In genomic region chr3:186996356-186996755, GRCh38 we compare ENCODE assay signal across 1 cellular context.
TF ChIP-seq lines count a peak whose summit lies in the region.

No MANE protein-coding gene starts in this region.

TF ChIP-seq in GM12878, 131 proteins besides CTCF, POLR2A, EP300 and RAD21 (continued from another document):
- peak; percentile 52; the same call in 1 of the 3 replicates for TF ChIP-seq POU2F2 (IDR thresholded peaks at IDR 0.05; ENCODE audit: borderline replicate concordance, low read depth, low read length)
- TF ChIP-seq TCF3 (IDR thresholded peaks at IDR 0.05; ENCODE audit: borderline replicate concordance, insufficient read depth, low read depth, low read length), result 0 out of 2 replicates have a peak, but pooled peaks have one; percentile 48
- TF ChIP-seq MEF2A (IDR thresholded peaks at IDR 0.05; ENCODE audit: insufficient read depth, low read depth, low read length), result peak; percentile 84
- peak; percentile 55; the same call in 1 of the 2 replicates for TF ChIP-seq NFIC (IDR thresholded peaks at IDR 0.05; ENCODE audit: low read depth, low read length)
- 0 out of 2 replicates have a peak, but pooled peaks have one; percentile 9 for TF ChIP-seq ATF7 (IDR thresholded peaks at IDR 0.05; ENCODE audit: low read depth)
- TF ChIP-seq SMAD5 (IDR thresholded peaks at IDR 0.05; ENCODE audit: low read depth), result peak; percentile 86; the same call in 1 of the 2 replicates
- peak; percentile 66; the same call in 1 of the 2 replicates for TF ChIP-seq HDGF (IDR thresholded peaks at IDR 0.05)
- no peak for TF ChIP-seq STAT3 (IDR thresholded peaks at IDR 0.05; ENCODE audit: low read depth, low read length)
- TF ChIP-seq POLR2AphosphoS5 (IDR thresholded peaks at IDR 0.05; ENCODE audit: low read length), result peak; percentile 54
- 0 out of 2 replicates have a peak, but pooled peaks have one; percentile 10 for TF ChIP-seq TBL1XR1 (IDR thresholded peaks at IDR 0.05; ENCODE audit: low read depth, low read length)
- TF ChIP-seq MEF2B (IDR thresholded peaks at IDR 0.05; ENCODE audit: partially characterized antibody, poor library complexity, severe bottlenecking), result peak; percentile 44
- TF ChIP-seq CHD1 (IDR thresholded peaks at IDR 0.05; ENCODE audit: low read depth, low read length), result no peak
- TF ChIP-seq NKRF (conservative IDR thresholded peaks at IDR 0.05), result no peak
